1 cellular context compared by ENCODE assay signal in the genomic region with DNA sequence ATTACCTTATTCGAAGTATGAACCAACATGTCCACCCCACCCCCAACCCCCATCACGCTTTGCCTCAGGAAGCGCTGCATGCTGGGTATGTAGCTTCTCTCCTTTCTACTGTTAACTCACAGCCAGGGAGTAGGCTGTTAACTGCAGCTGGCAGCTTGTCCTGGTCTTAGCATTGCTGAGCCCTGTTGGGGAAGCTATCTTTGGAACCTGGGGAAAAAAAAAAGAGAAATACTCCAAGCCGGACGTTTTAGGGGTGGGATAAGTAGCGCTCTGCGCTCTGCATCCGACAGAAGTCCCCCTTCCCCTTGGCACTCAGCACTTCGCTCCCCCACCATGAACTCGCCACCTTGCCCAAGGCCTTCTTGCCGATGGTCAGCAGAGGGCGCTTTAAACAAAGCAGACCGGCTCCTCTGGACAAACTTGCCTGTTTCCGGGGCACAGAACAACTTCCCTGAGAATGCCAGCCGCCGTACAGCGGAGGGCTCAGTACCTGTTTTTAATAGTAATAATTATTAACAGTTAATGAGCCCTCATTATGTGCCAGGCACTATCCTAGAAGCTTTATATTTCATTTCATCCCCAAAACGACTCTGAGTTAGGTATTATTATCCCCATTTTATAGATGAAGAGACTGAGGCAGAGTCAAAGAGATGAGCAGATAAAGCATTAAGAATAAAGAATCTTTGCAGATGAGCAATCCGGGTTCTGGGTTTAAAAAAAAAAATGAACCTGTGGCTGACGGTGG.
TF ChIP-seq lines count a peak whose summit lies in the region.

No MANE protein-coding gene starts in this region.

TF ChIP-seq in GM23338, 12 proteins besides CTCF, POLR2A, EP300 and RAD21 (continued from another document):
- TF ChIP-seq REST (IDR thresholded peaks at IDR 0.05; ENCODE audit: unreplicated experiment) (no peak), POLR2AphosphoS5 (IDR thresholded peaks at IDR 0.05; ENCODE audit: low read depth) (no peak), EZH2 (IDR thresholded peaks at IDR 0.05; ENCODE audit: low read depth, unreplicated experiment) (no peak)
